ENCODE assay signal across 24 cellular contexts in genomic region chr3:122410639-122411038, GRCh38. TPM values are rescaled to one million over a fixed set of nuclear protein-coding genes. Genes with fewer than 3 reads are reported as not detected.
A peak's percentile ranks its signal among the peaks of the same experiment; 100 is the strongest.
DNase-seq lines count a peak whose midpoint lies in the region; ATAC-seq lines count a peak whose summit lies in the region.
"Had no signal": no experiment of that assay in that cellular context is flagged by ENCODE, and none has a peak within 500 bp of the region (broad histone marks: within the 10 kb centered on the region; RNA-seq: fewer than 3 reads in every experiment).

No MANE protein-coding gene starts in this region.

- H3K36me3 Mint-ChIP-seq in activated naive CD4-positive, alpha-beta T cell treated with anti-CD3 and anti-CD28 coated beads, Interleukin-2, amount 50 U/mL, for 24 hours = peaks cover 28% of the 10 kb centered on the region
- H3K36me3 Mint-ChIP-seq in activated naive CD8-positive, alpha-beta T cell = peaks cover 13% of the 10 kb centered on the region

- H3K27me3 Mint-ChIP-seq in activated naive CD4-positive, alpha-beta T cell treated with anti-CD3 and anti-CD28 coated beads, Interleukin-2, amount 50 U/mL, for 24 hours = no peaks in the 10 kb centered on the region
- no peaks in the 10 kb centered on the region for H3K27me3 Mint-ChIP-seq in activated naive CD8-positive, alpha-beta T cell
- H3K27me3 Mint-ChIP-seq: activated CD4-positive, alpha-beta T cell treated with anti-CD3 and anti-CD28 coated beads, Interleukin-2, amount 10 ng/mL, durations not matched to agents 24 days and 14 days; natural killer cell treated with Interleukin-12 subunit alpha and Interleukin-12 subunit beta and Interleukin-15 and Interleukin-18, amount 100 ng/mL, for 72 hours had no signal

- H2BK120ac ChIP-seq in trophoblast cell (ENCODE audit: insufficient read depth, low read length, poor library complexity) = no peak overlapping the region

- WGBS in trophoblast cell (ENCODE audit: extremely low coverage, insufficient coverage, insufficient read length) = no CpG with 5 or more reads among the region's 6 CpGs

- H3K36me3 ChIP-seq in trophoblast cell (ENCODE audit: control insufficient read depth in 1 of 2, insufficient read depth in 2 of 2, low read length in 2 of 2) = peaks cover 1 to 4% of the 10 kb centered on the region in 2 experiments

- no peaks in the 10 kb centered on the region for H3K9me3 Mint-ChIP-seq in activated naive CD4-positive, alpha-beta T cell treated with anti-CD3 and anti-CD28 coated beads, Interleukin-2, amount 50 U/mL, for 24 hours
- H3K9me3 Mint-ChIP-seq in activated naive CD8-positive, alpha-beta T cell (ENCODE audit: low read depth) = no peaks in the 10 kb centered on the region
- H3K9me3 Mint-ChIP-seq: activated CD4-positive, alpha-beta T cell treated with anti-CD3 and anti-CD28 coated beads, Interleukin-2, amount 10 ng/mL, durations not matched to agents 24 days and 14 days; natural killer cell treated with Interleukin-12 subunit alpha and Interleukin-12 subunit beta and Interleukin-15 and Interleukin-18, amount 100 ng/mL, for 72 hours had no signal

- H3K4ac ChIP-seq in trophoblast cell (ENCODE audit: low read depth, low read length) = no peak overlapping the region

- no peak overlapping the region for H3K27ac ChIP-seq in trophoblast cell (ENCODE audit: low read depth, low read length)
- H3K27ac ChIP-seq: coronary artery had no signal

- no peak overlapping the region for H3K23ac ChIP-seq in trophoblast cell (ENCODE audit: low read length)

- H3K4me3 ChIP-seq in trophoblast cell (ENCODE audit: low read depth, low read length) = no peak overlapping the region
- H3K4me3 ChIP-seq: coronary artery, esophagus muscularis mucosa, lung, mucosa of descending colon had no signal

- peak overlapping the region; percentile 53 for H3K27ac Mint-ChIP-seq in activated naive CD4-positive, alpha-beta T cell treated with anti-CD3 and anti-CD28 coated beads, Interleukin-2, amount 50 U/mL, for 24 hours
- H3K27ac Mint-ChIP-seq in activated naive CD8-positive, alpha-beta T cell = peak overlapping the region; percentile 81
- H3K27ac Mint-ChIP-seq: activated CD4-positive, alpha-beta T cell treated with anti-CD3 and anti-CD28 coated beads, Interleukin-2, amount 10 ng/mL, durations not matched to agents 24 days and 14 days; natural killer cell treated with Interleukin-12 subunit alpha and Interleukin-12 subunit beta and Interleukin-15 and Interleukin-18, amount 100 ng/mL, for 72 hours had no signal

- H3K4me3 Mint-ChIP-seq in activated naive CD4-positive, alpha-beta T cell treated with anti-CD3 and anti-CD28 coated beads, Interleukin-2, amount 50 U/mL, for 24 hours = no peak overlapping the region
- no peak overlapping the region for H3K4me3 Mint-ChIP-seq in activated naive CD8-positive, alpha-beta T cell
- H3K4me3 Mint-ChIP-seq: activated CD4-positive, alpha-beta T cell treated with anti-CD3 and anti-CD28 coated beads, Interleukin-2, amount 10 ng/mL, durations not matched to agents 24 days and 14 days; natural killer cell treated with Interleukin-12 subunit alpha and Interleukin-12 subunit beta and Interleukin-15 and Interleukin-18, amount 100 ng/mL, for 72 hours had no signal

- peaks cover 0 to 3% of the 10 kb centered on the region in 2 experiments for H3K4me1 ChIP-seq in trophoblast cell (ENCODE audit: control insufficient read depth in 1 of 2, insufficient read depth in 2 of 2, low read length in 2 of 2)

- H3K79me1 ChIP-seq in trophoblast cell (ENCODE audit: low read length) = peaks cover under 1% of the 10 kb centered on the region

- H4K8ac ChIP-seq in trophoblast cell (ENCODE audit: low read depth, low read length) = no peak overlapping the region

- no peak overlapping the region for H2BK12ac ChIP-seq in trophoblast cell (ENCODE audit: low read length)

- no peak overlapping the region for H3K4me2 ChIP-seq in trophoblast cell (ENCODE audit: low read length)

- H3K9me3 ChIP-seq in trophoblast cell (ENCODE audit: insufficient read depth, low read depth, low read length) = no peaks in the 10 kb centered on the region
- H3K9me3 ChIP-seq: esophagus muscularis mucosa, mucosa of descending colon had no signal

- no peak for DNase-seq in activated naive CD4-positive, alpha-beta T cell (lab: John Stamatoyannopoulos, UW)
- DNase-seq in NCI-H2171 treated with DMSO at 0.1 percent for 48 hours (lab: John Stamatoyannopoulos, UW) (peak; percentile 80), trophoblast cell (peak; percentile 27 to 66), CD1c-positive myeloid dendritic cell (ENCODE audit: extremely low spot score) (no peak), T-helper 2 cell (no peak)
- DNase-seq: activated CD4-positive, alpha-beta T cell treated with anti-CD3 and anti-CD28 coated beads, Interleukin-2, amount 10 ng/mL, durations not matched to agents 24 days and 14 days; activated CD8-positive, alpha-beta memory T cell treated with anti-CD3 and anti-CD28 coated beads, Interleukin-2, amount 50 U/mL, for 4 hours; activated effector memory CD4-positive, alpha-beta T cell treated with anti-CD3 and anti-CD28 coated beads, Interleukin-2, amount 50 U/mL, for 16 hours; amygdala; C1 segment of cervical spinal cord; effector memory CD4-positive, alpha-beta T cell; mucosa of descending colon; NCI-H1436; NCI-H2081 treated with DMSO at 0.1 percent for 48 hours; NCI-H446 had no signal

- peaks cover 62% of the 10 kb centered on the region for H3K4me1 Mint-ChIP-seq in activated naive CD4-positive, alpha-beta T cell treated with anti-CD3 and anti-CD28 coated beads, Interleukin-2, amount 50 U/mL, for 24 hours
- H3K4me1 Mint-ChIP-seq in activated naive CD8-positive, alpha-beta T cell (ENCODE audit: low read depth) = peaks cover 44% of the 10 kb centered on the region

- peaks cover 1% of the 10 kb centered on the region for H3K79me2 ChIP-seq in trophoblast cell (ENCODE audit: control insufficient read depth, insufficient read depth, low read length, poor library complexity)

- H4K12ac ChIP-seq in trophoblast cell (ENCODE audit: low read depth, low read length) = no peak overlapping the region

- H4K91ac ChIP-seq in trophoblast cell (ENCODE audit: low read depth, low read length) = no peak overlapping the region

- no peak overlapping the region for H3K14ac ChIP-seq in trophoblast cell (ENCODE audit: low read length)

- no peak overlapping the region for H2BK5ac ChIP-seq in trophoblast cell (ENCODE audit: low read depth, low read length, poor library complexity)

- no peak overlapping the region for H2AFZ ChIP-seq in trophoblast cell (ENCODE audit: insufficient read depth, low read length, poor library complexity)

- no peak overlapping the region for H2AK5ac ChIP-seq in trophoblast cell (ENCODE audit: low read length)

- no peak overlapping the region for H3K9ac ChIP-seq in trophoblast cell (ENCODE audit: low read length)

- ATAC-seq in HG02870 (IDR thresholded peaks at IDR 0.05; ENCODE audit: unreplicated experiment) = no peak
- ATAC-seq: mucosa of descending colon; natural killer cell treated with Interleukin-12 subunit alpha and Interleukin-12 subunit beta and Interleukin-15 and Interleukin-18, amount 100 ng/mL, for 72 hours; Right ventricle myocardium inferior; SK-N-SH treated with all-trans-retinoic acid at 6 μM for 48 hours had no signal

- H3K27me3 ChIP-seq in trophoblast cell (ENCODE audit: insufficient read depth, low read length) = no peaks in the 10 kb centered on the region
- H3K27me3 ChIP-seq: esophagus muscularis mucosa had no signal

- no peak overlapping the region for H3K18ac ChIP-seq in trophoblast cell (ENCODE audit: low read length)

RNA-seq across cellular contexts. Expression of gene WDR5B, which starts 5.2 kb away (rescaled TPM):
- polyA plus RNA-seq in trophoblast cell (2013) = 3.0 TPM in 2 replicates

RNA-seq across cellular contexts. Expression of gene FAM162A, which starts 26.7 kb away (rescaled TPM):
- polyA plus RNA-seq in trophoblast cell (2013) = 15.1 and 15.3 TPM in 2 replicates

RNA-seq across cellular contexts. Expression of gene MIX23, which starts 27.6 kb away (rescaled TPM):
- polyA plus RNA-seq in trophoblast cell (2013) = 31.5 TPM in 2 replicates

Comparison
In these comparisons a context has a peak if more than half of its experiments do, and no peak if none do; other contexts are left out.
1. DNase-seq: peak in NCI-H2171 treated with DMSO at 0.1 percent for 48 hours (single experiment) and trophoblast cell (2 of 2); none in activated naive CD4-positive, alpha-beta T cell (0 of 4), CD1c-positive myeloid dendritic cell (single experiment) and T-helper 2 cell (0 of 5).